8 cellular contexts compared by ENCODE assay signal in genomic region chr18:57434536-57435494, GRCh38. TPM values are rescaled to one million over a fixed set of nuclear protein-coding genes. Genes with fewer than 3 reads are reported as not detected.
A peak's percentile ranks its signal among the peaks of the same experiment; 100 is the strongest.
DNase-seq lines count a peak whose midpoint lies in the region; ATAC-seq and TF ChIP-seq lines count a peak whose summit lies in the region.

Gene ONECUT2 (plus strand): TSS chr18:57435374. CDS start chr18:57435717, 343 bp downstream.

- DNase-seq in GM13976 (ENCODE audit: low spot score) = peak; percentile 85
- peak; percentile 94 for DNase-seq in NCI-H774 (lab: John Stamatoyannopoulos, UW)
- DNase-seq in activated CD8-positive, alpha-beta T cell treated with anti-CD3 and anti-CD28 coated beads, Interleukin-2, amount 10 ng/mL, durations not matched to agents 7 days and 5 days = peak; percentile 50
- DNase-seq in effector memory CD8-positive, alpha-beta T cell = peak in 2 of 3 experiments; percentile 9 to 24
- peak; percentile 92 for DNase-seq in medulla oblongata (ENCODE audit: extremely low spot score)
- DNase-seq in stimulated activated CD4-positive, alpha-beta T cell treated with anti-CD3 and anti-CD28 coated beads, TNF-alpha, amount 100 ng/mL, for 24 hours (ENCODE audit: low read depth in 3 of 3) = peak; percentile 27 to 71 (median 46)

- peaks cover 84% of the 10 kb centered on the region for H3K27me3 Mint-ChIP-seq in activated CD8-positive, alpha-beta T cell treated with anti-CD3 and anti-CD28 coated beads, Interleukin-2, amount 10 ng/mL, durations not matched to agents 7 days and 5 days (ENCODE audit: low read depth)
- peaks cover 80 to 92% of the 10 kb centered on the region in 2 donors for H3K27me3 Mint-ChIP-seq in effector memory CD8-positive, alpha-beta T cell

- POLR2A ChIA-PET in activated CD8-positive, alpha-beta T cell treated with anti-CD3 and anti-CD28 coated beads, Interleukin-2, amount 10 ng/mL, durations not matched to agents 7 days and 5 days (lab: Charles Lee) = interaction anchor here (0.7 kb wide), 1 partner anchor 14 kb away, joined by 3 read pairs; no protein-coding TSS in a partner anchor

- ATAC-seq in HG03439 (IDR thresholded peaks at IDR 0.05; ENCODE audit: unreplicated experiment) (peak; percentile 93), HG03571 (IDR thresholded peaks at IDR 0.05; ENCODE audit: unreplicated experiment) (no peak)
- peak; percentile 67 for ATAC-seq in activated CD8-positive, alpha-beta T cell treated with anti-CD3 and anti-CD28 coated beads, Interleukin-2, amount 10 ng/mL, durations not matched to agents 7 days and 5 days
- ATAC-seq in effector memory CD8-positive, alpha-beta T cell (replicated peaks) = peak; percentile 69

- peak within 1 kb of the TSS; percentile 74 for H3K27ac Mint-ChIP-seq in activated CD8-positive, alpha-beta T cell treated with anti-CD3 and anti-CD28 coated beads, Interleukin-2, amount 10 ng/mL, durations not matched to agents 7 days and 5 days
- H3K27ac Mint-ChIP-seq in effector memory CD8-positive, alpha-beta T cell = no peak within 1 kb of the TSS

- H3K36me3 Mint-ChIP-seq in activated CD8-positive, alpha-beta T cell treated with anti-CD3 and anti-CD28 coated beads, Interleukin-2, amount 10 ng/mL, durations not matched to agents 7 days and 5 days (ENCODE audit: low read depth) = peaks cover 14% of the 10 kb centered on the region
- no peaks in the 10 kb centered on the region for H3K36me3 Mint-ChIP-seq in effector memory CD8-positive, alpha-beta T cell (ENCODE audit: insufficient read depth)

- TF ChIP-seq CTCF in GM13976 (IDR thresholded peaks at IDR 0.05; ENCODE audit: borderline replicate concordance, control extremely low read depth, extremely low read depth, insufficient read depth, missing control alignments) = no peak

- peaks cover 3% of the 10 kb centered on the region for H3K9me3 Mint-ChIP-seq in activated CD8-positive, alpha-beta T cell treated with anti-CD3 and anti-CD28 coated beads, Interleukin-2, amount 10 ng/mL, durations not matched to agents 7 days and 5 days (ENCODE audit: insufficient read depth)
- H3K9me3 Mint-ChIP-seq in effector memory CD8-positive, alpha-beta T cell = no peaks in the 10 kb centered on the region

- H3K4me1 Mint-ChIP-seq in activated CD8-positive, alpha-beta T cell treated with anti-CD3 and anti-CD28 coated beads, Interleukin-2, amount 10 ng/mL, durations not matched to agents 7 days and 5 days (ENCODE audit: low read depth) = peaks cover 30% of the 10 kb centered on the region
- peaks cover 23 to 24% of the 10 kb centered on the region in 2 donors for H3K4me1 Mint-ChIP-seq in effector memory CD8-positive, alpha-beta T cell (ENCODE audit: low read depth in 2 of 2)

- CTCF ChIA-PET in activated CD8-positive, alpha-beta T cell treated with anti-CD3 and anti-CD28 coated beads, Interleukin-2, amount 10 ng/mL, durations not matched to agents 7 days and 5 days (lab: Charles Lee) = no interaction called here

- peak within 1 kb of the TSS; percentile 63 for H3K4me3 Mint-ChIP-seq in activated CD8-positive, alpha-beta T cell treated with anti-CD3 and anti-CD28 coated beads, Interleukin-2, amount 10 ng/mL, durations not matched to agents 7 days and 5 days
- peak within 1 kb of the TSS; percentile 49 to 62 for H3K4me3 Mint-ChIP-seq in effector memory CD8-positive, alpha-beta T cell

- in situ Hi-C loops in GM13976 (cut with MboI; ENCODE audit: low sequenced_read_pairs, unreplicated experiment) = loop anchor here (25.0 kb wide), 1 partner anchor 573 kb away; no protein-coding TSS in a partner anchor

RNA-seq across cellular contexts. Expression of gene ONECUT2, which starts in this region (rescaled TPM):
- not detected for total RNA-seq in activated CD8-positive, alpha-beta T cell treated with anti-CD3 and anti-CD28 coated beads, Interleukin-2, amount 10 ng/mL, durations not matched to agents 7 days and 5 days

Comparison
In these comparisons a context has a peak if more than half of its experiments do, and no peak if none do; other contexts are left out.
1. Peak in DNase-seq and ATAC-seq in activated CD8-positive, alpha-beta T cell treated with anti-CD3 and anti-CD28 coated beads, Interleukin-2, amount 10 ng/mL, durations not matched to agents 7 days and 5 days; RNA of the gene not detected or under 1 TPM.
2. DNase-seq: peak in every context shown above with its lines; median percentile 94 in NCI-H774; 92 in medulla oblongata; 85 in GM13976; 50 in activated CD8-positive, alpha-beta T cell treated with anti-CD3 and anti-CD28 coated beads, Interleukin-2, amount 10 ng/mL, durations not matched to agents 7 days and 5 days; 46 in stimulated activated CD4-positive, alpha-beta T cell treated with anti-CD3 and anti-CD28 coated beads, TNF-alpha, amount 100 ng/mL, for 24 hours; 16 in effector memory CD8-positive, alpha-beta T cell.